19 cellular contexts compared by ENCODE assay signal in genomic region chr15:73888224-73889041, GRCh38. TPM values are rescaled to one million over a fixed set of nuclear protein-coding genes. Genes with fewer than 3 reads are reported as not detected.
DNase-seq lines count a peak whose midpoint lies in the region; ATAC-seq, FAIRE-seq and TF ChIP-seq lines count a peak whose summit lies in the region.
"Had no signal": no experiment of that assay in that cellular context is flagged by ENCODE, and none has a peak within 500 bp of the region (broad histone marks: within the 10 kb centered on the region; RNA-seq: fewer than 3 reads in every experiment).

No MANE protein-coding gene starts in this region.

- no peak for TF ChIP-seq POLR2A in K562 (conservative IDR thresholded peaks at IDR 0.05)
- no peak for TF ChIP-seq POLR2A in testis (IDR thresholded peaks at IDR 0.05)

- no peak for TF ChIP-seq RAD21 in K562 (CRISPR knock-in tag; conservative IDR thresholded peaks at IDR 0.05 in 1 of 2, IDR thresholded peaks at IDR 0.05 in 1 of 2)

- no peaks in the 10 kb centered on the region for H3K36me3 Mint-ChIP-seq in activated naive CD8-positive, alpha-beta T cell treated with anti-CD3 and anti-CD28 coated beads, Interleukin-2, amount 10 ng/mL, durations not matched to agents 7 days and 5 days
- no peaks in the 10 kb centered on the region for H3K36me3 Mint-ChIP-seq in activated naive CD8-positive, alpha-beta T cell treated with anti-CD3 and anti-CD28 coated beads for 36 hours
- H3K36me3 Mint-ChIP-seq in nephron progenitor cell (ENCODE audit: low read depth), result no peaks in the 10 kb centered on the region
- no peaks in the 10 kb centered on the region for H3K36me3 Mint-ChIP-seq in activated T-cell treated with anti-CD3 and anti-CD28 coated beads, Interleukin-2, amount 50 U/mL, for 72 hours (ENCODE audit: insufficient read depth in 2 of 2)

- H3K27ac Mint-ChIP-seq in activated naive CD8-positive, alpha-beta T cell treated with anti-CD3 and anti-CD28 coated beads, Interleukin-2, amount 10 ng/mL, durations not matched to agents 7 days and 5 days, result no peak overlapping the region
- H3K27ac Mint-ChIP-seq in activated naive CD8-positive, alpha-beta T cell treated with anti-CD3 and anti-CD28 coated beads for 36 hours, result no peak overlapping the region
- no peak overlapping the region for H3K27ac Mint-ChIP-seq in nephron progenitor cell
- no peak overlapping the region for H3K27ac Mint-ChIP-seq in activated T-cell treated with anti-CD3 and anti-CD28 coated beads, Interleukin-2, amount 50 U/mL, for 72 hours
- H3K27ac Mint-ChIP-seq: CD4-positive, alpha-beta T cell had no signal

- H4K20me1 ChIP-seq in K562 (replicated peaks; ENCODE audit: control insufficient read depth, insufficient read depth, low read length), result 0 out of 2 replicates have a peak, but pooled peaks cover 6% of the 10 kb centered on the region
- H4K20me1 ChIP-seq: BLaER1 treated with 17β-estradiol and CSF1 and Interleukin-3, amounts not matched to agents 10 nM and 100 nM had no signal

- TF ChIP-seq CTCF in K562 (IDR thresholded peaks at IDR 0.05 in 2 of 3, conservative IDR thresholded peaks at IDR 0.05 in 1 of 3; ENCODE audit: insufficient read depth in 2 of 3, low read depth in 1 of 3, low read length in 3 of 3) (no peak), testis (IDR thresholded peaks at IDR 0.05) (no peak), nephron progenitor cell (IDR thresholded peaks at IDR 0.05) (no peak)

- in situ Hi-C loops in K562 (cut with MboI), result no loop called here

- POLR2A ChIA-PET in activated naive CD8-positive, alpha-beta T cell treated with anti-CD3 and anti-CD28 coated beads, Interleukin-2, amount 10 ng/mL, durations not matched to agents 7 days and 5 days (lab: Charles Lee), result no interaction called here
- POLR2A ChIA-PET in K562 (lab: Yijun Ruan, JAX), result interaction anchor here (0.6 to 1.2 kb wide), 2 partner anchors 16 to 67 kb away, joined by 3 read pairs; no protein-coding TSS in a partner anchor

- no peaks in the 10 kb centered on the region for H3K79me2 ChIP-seq in K562 (ENCODE audit: control insufficient read depth, insufficient read depth, low read length)

- no peaks in the 10 kb centered on the region for H3K9me3 ChIP-seq in K562 (replicated peaks; ENCODE audit: control insufficient read depth, insufficient read depth, low read depth, low read length)
- H3K9me3 ChIP-seq in testis, result no peaks in the 10 kb centered on the region

- H3K4me1 ChIP-seq in K562 (replicated peaks in 1 of 2; ENCODE audit: control insufficient read depth in 2 of 2, insufficient read depth in 2 of 2, low read length in 2 of 2) (no peaks in the 10 kb centered on the region), testis (no peaks in the 10 kb centered on the region)
- H3K4me1 ChIP-seq: BLaER1 treated with 17β-estradiol and CSF1 and Interleukin-3, amounts not matched to agents 10 nM and 100 nM had no signal

- ATAC-seq in activated naive CD8-positive, alpha-beta T cell treated with anti-CD3 and anti-CD28 coated beads, Interleukin-2, amount 10 ng/mL, durations not matched to agents 7 days and 5 days (ENCODE audit: low read depth), result no peak
- no peak for ATAC-seq in K562
- ATAC-seq in activated T-cell treated with anti-CD3 and anti-CD28 coated beads, Interleukin-2, amount 50 U/mL, for 72 hours (replicated peaks in 1 of 2), result no peak
- ATAC-seq: HCT116, HepG2 had no signal

- H3K27ac ChIP-seq in K562 (ENCODE audit: extremely low read depth, low read depth, low read length) (no peak overlapping the region), testis (no peak overlapping the region)
- H3K27ac ChIP-seq: BLaER1 treated with 17β-estradiol and CSF1 and Interleukin-3, amounts not matched to agents 10 nM and 100 nM had no signal

- no peaks in the 10 kb centered on the region for H3K36me3 ChIP-seq in K562 (ENCODE audit: control insufficient read depth, insufficient read depth, low read length)
- H3K36me3 ChIP-seq in testis (ENCODE audit: low read depth, missing control alignments), result no peaks in the 10 kb centered on the region
- H3K36me3 ChIP-seq: BLaER1 treated with 17β-estradiol and CSF1 and Interleukin-3, amounts not matched to agents 10 nM and 100 nM had no signal

- no peak overlapping the region for H3K4me2 ChIP-seq in K562 (ENCODE audit: insufficient read depth, low read length)
- H3K4me2 ChIP-seq: BLaER1 treated with 17β-estradiol and CSF1 and Interleukin-3, amounts not matched to agents 10 nM and 100 nM had no signal

- peak; percentile 19 for DNase-seq in activated naive CD8-positive, alpha-beta T cell treated with anti-CD3 and anti-CD28 coated beads, Interleukin-2, amount 10 ng/mL, durations not matched to agents 7 days and 5 days
- no peak for DNase-seq in activated naive CD8-positive, alpha-beta T cell treated with anti-CD3 and anti-CD28 coated beads for 36 hours
- DNase-seq in K562 (ENCODE audit: extremely low read depth in 1 of 4, low spot score in 3 of 4), result no peak
- peak; percentile 30 for DNase-seq in islet precursor cell
- DNase-seq in testis, result peak; percentile 60
- DNase-seq in nephron progenitor cell, result no peak
- DNase-seq in activated T-cell treated with anti-CD3 and anti-CD28 coated beads, Interleukin-2, amount 50 U/mL, for 72 hours, result no peak
- DNase-seq in HK-2 (ENCODE audit: unreplicated experiment), result no peak
- DNase-seq: ACHN; Calu3; CD4-positive, alpha-beta T cell; DMS 273 treated with DMSO at 0.1 percent for 48 hours had no signal

- H3K9me1 ChIP-seq in K562 (ENCODE audit: control insufficient read depth, insufficient read depth, low read length), result no peaks in the 10 kb centered on the region

- H2AFZ ChIP-seq in K562 (ENCODE audit: low read depth, low read length), result no peak overlapping the region

- WGBS in K562 (ENCODE audit: insufficient coverage, low coverage, missing lambda C conversion rate), result 0% methylated on average over 9 of the region's 10 CpGs
- WGBS in testis, 2 donors, result 66 to 76% methylated on average over 10 of the region's 10 CpGs

- BruUV-seq in K562 (replicated peaks; lab: Mats Ljungman, UMichigan), result no TSS peak

- peaks cover 10% of the 10 kb centered on the region for H3K27me3 Mint-ChIP-seq in activated naive CD8-positive, alpha-beta T cell treated with anti-CD3 and anti-CD28 coated beads, Interleukin-2, amount 10 ng/mL, durations not matched to agents 7 days and 5 days
- H3K27me3 Mint-ChIP-seq in activated naive CD8-positive, alpha-beta T cell treated with anti-CD3 and anti-CD28 coated beads for 36 hours, result no peaks in the 10 kb centered on the region
- H3K27me3 Mint-ChIP-seq in nephron progenitor cell (ENCODE audit: low read depth, poor library complexity), result peaks cover 54% of the 10 kb centered on the region
- H3K27me3 Mint-ChIP-seq in activated T-cell treated with anti-CD3 and anti-CD28 coated beads, Interleukin-2, amount 50 U/mL, for 72 hours (ENCODE audit: low read depth), result peaks cover 5% of the 10 kb centered on the region

- CTCF ChIA-PET in K562 (lab: Yijun Ruan, JAX; ENCODE audit: low intra/inter-chr PET ratio), result no interaction called here

- TF ChIP-seq EP300 in K562 (IDR thresholded peaks at IDR 0.05; ENCODE audit: low read length), result no peak

- no peak overlapping the region for H3K4me3 Mint-ChIP-seq in activated naive CD8-positive, alpha-beta T cell treated with anti-CD3 and anti-CD28 coated beads, Interleukin-2, amount 10 ng/mL, durations not matched to agents 7 days and 5 days
- no peak overlapping the region for H3K4me3 Mint-ChIP-seq in activated naive CD8-positive, alpha-beta T cell treated with anti-CD3 and anti-CD28 coated beads for 36 hours
- no peak overlapping the region for H3K4me3 Mint-ChIP-seq in nephron progenitor cell
- no peak overlapping the region for H3K4me3 Mint-ChIP-seq in activated T-cell treated with anti-CD3 and anti-CD28 coated beads, Interleukin-2, amount 50 U/mL, for 72 hours
- H3K4me3 Mint-ChIP-seq: CD4-positive, alpha-beta T cell had no signal

- intact Hi-C loops in K562 (cut with micrococcal nuclease) (no loop called here), testis (cut with DNase I; ENCODE audit: low total_unique reads) (no loop called here)

- no peak for FAIRE-seq in K562 (lab: Jason Lieb, UNC)
- FAIRE-seq: H54, HepG2, HTR-8/SVneo had no signal

- peaks cover 2% of the 10 kb centered on the region for H3K9me3 Mint-ChIP-seq in activated naive CD8-positive, alpha-beta T cell treated with anti-CD3 and anti-CD28 coated beads, Interleukin-2, amount 10 ng/mL, durations not matched to agents 7 days and 5 days
- no peaks in the 10 kb centered on the region for H3K9me3 Mint-ChIP-seq in activated naive CD8-positive, alpha-beta T cell treated with anti-CD3 and anti-CD28 coated beads for 36 hours
- H3K9me3 Mint-ChIP-seq in nephron progenitor cell, result no peaks in the 10 kb centered on the region
- peaks cover 2% of the 10 kb centered on the region in 2 donors for H3K9me3 Mint-ChIP-seq in activated T-cell treated with anti-CD3 and anti-CD28 coated beads, Interleukin-2, amount 50 U/mL, for 72 hours
- H3K9me3 Mint-ChIP-seq: CD4-positive, alpha-beta T cell had no signal

- H3K9ac ChIP-seq in K562 (ENCODE audit: insufficient read depth in 1 of 2, low read depth in 2 of 2, low read length in 2 of 2), result no peak overlapping the region
- H3K9ac ChIP-seq: BLaER1 treated with 17β-estradiol and CSF1 and Interleukin-3, amounts not matched to agents 10 nM and 100 nM had no signal

- H3K4me1 Mint-ChIP-seq in activated naive CD8-positive, alpha-beta T cell treated with anti-CD3 and anti-CD28 coated beads, Interleukin-2, amount 10 ng/mL, durations not matched to agents 7 days and 5 days, result no peaks in the 10 kb centered on the region
- no peaks in the 10 kb centered on the region for H3K4me1 Mint-ChIP-seq in activated naive CD8-positive, alpha-beta T cell treated with anti-CD3 and anti-CD28 coated beads for 36 hours
- no peaks in the 10 kb centered on the region for H3K4me1 Mint-ChIP-seq in nephron progenitor cell
- H3K4me1 Mint-ChIP-seq in activated T-cell treated with anti-CD3 and anti-CD28 coated beads, Interleukin-2, amount 50 U/mL, for 72 hours (ENCODE audit: low read depth), result no peaks in the 10 kb centered on the region

- H3K4me3 ChIP-seq in K562, result no peak overlapping the region
- H3K4me3 ChIP-seq in testis, result no peak overlapping the region
- H3K4me3 ChIP-seq: BLaER1 treated with 17β-estradiol and CSF1 and Interleukin-3, amounts not matched to agents 10 nM and 100 nM had no signal

- no peaks in the 10 kb centered on the region; a peak in 3 of 5 replicates for H3K27me3 ChIP-seq in K562 (ENCODE audit: control insufficient read depth in 2 of 2, insufficient read depth in 2 of 2, low read length in 2 of 2)
- no peaks in the 10 kb centered on the region for H3K27me3 ChIP-seq in testis
- H3K27me3 ChIP-seq: BLaER1 treated with 17β-estradiol and CSF1 and Interleukin-3, amounts not matched to agents 10 nM and 100 nM had no signal

RNA-seq across cellular contexts. Expression of gene TBC1D21, which starts 15.1 kb away (rescaled TPM):
- total RNA-seq in activated naive CD8-positive, alpha-beta T cell treated with anti-CD3 and anti-CD28 coated beads, Interleukin-2, amount 10 ng/mL, durations not matched to agents 7 days and 5 days, result not detected
- not detected for total RNA-seq in activated naive CD8-positive, alpha-beta T cell treated with anti-CD3 and anti-CD28 coated beads for 36 hours
- not detected in 2 replicates for total RNA-seq in K562 (2011; cell fraction: chromatin; rRNA removed; ENCODE audit: low replicate concordance)
- total RNA-seq in K562 (2011; cell fraction: nucleolus; rRNA removed), result not detected in 2 replicates
- total RNA-seq in K562 (2011; cell fraction: nucleoplasm; rRNA removed), result not detected in 2 replicates
- total RNA-seq in K562 (2014; rRNA removed) (not detected in 2 replicates), K562 (2014; rRNA removed; fragmentation: Illumina TruSeq; extraction: Trizol) (not detected in 2 replicates), K562 (2015; rRNA removed; fragmentation: Illumina TruSeq; extraction: Trizol) (not detected in 2 replicates), K562 (2021) (not detected in 2 replicates), testis (10 to 100 TPM; 17.9 to 47.6 TPM)
- polyA plus RNA-seq in K562 (2011; rRNA removed) (not detected in 2 replicates), K562 (2014; fragmentation: Illumina TruSeq; extraction: Trizol) (not detected in 2 replicates), K562 (2014; fragmentation: Nextera tagmentation; extraction: Ambion mirVana) (not detected), K562 (2014; rRNA removed) (not detected in 2 replicates), testis (ENCODE audit: insufficient read depth, low read depth, low replicate concordance) (80.2 TPM)
- not detected in 2 replicates for polyA plus RNA-seq in K562 (2011; cell fraction: cytosol; rRNA removed)
- not detected in 2 replicates for polyA plus RNA-seq in K562 (2011; cell fraction: nucleus; rRNA removed)
- polyA plus RNA-seq in K562 (2012), result not detected in 2 replicates
- not detected in 2 replicates for polyA minus RNA-seq in K562 (2011; rRNA and poly(A)+ RNA removed)
- polyA minus RNA-seq in K562 (2011; cell fraction: cytosol; rRNA and poly(A)+ RNA removed), result not detected in 2 replicates
- polyA minus RNA-seq in K562 (2011; cell fraction: nucleus; rRNA and poly(A)+ RNA removed), result not detected in 2 replicates
- total RNA-seq in activated T-cell treated with anti-CD3 and anti-CD28 coated beads, Interleukin-2, amount 50 U/mL, for 72 hours, result not detected
- total RNA-seq: A172; Calu3; CD4-positive, alpha-beta T cell; Daoy; HepG2 had no signal
- polyA plus RNA-seq: HepG2 had no signal

RNA-seq across cellular contexts. Expression of gene LOXL1, which starts 37.8 kb away (rescaled TPM):
- total RNA-seq in activated naive CD8-positive, alpha-beta T cell treated with anti-CD3 and anti-CD28 coated beads, Interleukin-2, amount 10 ng/mL, durations not matched to agents 7 days and 5 days, result 10 to 100 TPM in 1 of 2 experiments, 1 to 10 TPM in 1; 8.8 to 10.5 TPM
- 1 to 10 TPM; 2.1 to 2.4 TPM for total RNA-seq in activated naive CD8-positive, alpha-beta T cell treated with anti-CD3 and anti-CD28 coated beads for 36 hours
- not detected in 2 replicates for total RNA-seq in K562 (2011; cell fraction: chromatin; rRNA removed; ENCODE audit: low replicate concordance)
- 0.33 TPM in 1 of 2 replicates, not detected in the other for total RNA-seq in K562 (2011; cell fraction: nucleolus; rRNA removed)
- total RNA-seq in K562 (2011; cell fraction: nucleoplasm; rRNA removed), result not detected in 2 replicates
- 0.14 and 0.61 TPM in 2 replicates for total RNA-seq in K562 (2014; rRNA removed)
- not detected in 2 replicates for total RNA-seq in K562 (2014; rRNA removed; fragmentation: Illumina TruSeq; extraction: Trizol)
- total RNA-seq in K562 (2015; rRNA removed; fragmentation: Illumina TruSeq; extraction: Trizol), result not detected in 2 replicates
- total RNA-seq in K562 (2021), result not detected in 2 replicates
- polyA plus RNA-seq in K562 (2011; rRNA removed), result 0.16 TPM in 1 of 2 replicates, not detected in the other
- 0.66 TPM in 1 of 2 replicates, not detected in the other for polyA plus RNA-seq in K562 (2011; cell fraction: cytosol; rRNA removed)
- polyA plus RNA-seq in K562 (2011; cell fraction: nucleus; rRNA removed), result 0.30 and 0.45 TPM in 2 replicates
- 0.18 and 1.5 TPM in 2 replicates for polyA plus RNA-seq in K562 (2012)
- polyA plus RNA-seq in K562 (2014; fragmentation: Illumina TruSeq; extraction: Trizol), result not detected in 2 replicates
- polyA plus RNA-seq in K562 (2014; fragmentation: Nextera tagmentation; extraction: Ambion mirVana), result not detected
- not detected in 2 replicates for polyA plus RNA-seq in K562 (2014; rRNA removed)
- not detected in 2 replicates for polyA minus RNA-seq in K562 (2011; rRNA and poly(A)+ RNA removed)
- polyA minus RNA-seq in K562 (2011; cell fraction: cytosol; rRNA and poly(A)+ RNA removed), result not detected in 2 replicates
- polyA minus RNA-seq in K562 (2011; cell fraction: nucleus; rRNA and poly(A)+ RNA removed), result not detected in 2 replicates
- 10 to 100 TPM; 13.9 to 14.9 TPM for total RNA-seq in testis
- polyA plus RNA-seq in testis (ENCODE audit: insufficient read depth, low read depth, low replicate concordance), result 56.8 TPM
- total RNA-seq in activated T-cell treated with anti-CD3 and anti-CD28 coated beads, Interleukin-2, amount 50 U/mL, for 72 hours, result 1 to 10 TPM; 1.9 to 2.5 TPM

Comparison
In these comparisons a context has a peak if more than half of its experiments do, and no peak if none do; other contexts are left out.
1. DNase-seq: peak in activated naive CD8-positive, alpha-beta T cell treated with anti-CD3 and anti-CD28 coated beads, Interleukin-2, amount 10 ng/mL, durations not matched to agents 7 days and 5 days (single experiment), islet precursor cell (single experiment) and testis (single experiment); none in activated naive CD8-positive, alpha-beta T cell treated with anti-CD3 and anti-CD28 coated beads for 36 hours (single experiment), K562 (0 of 4), nephron progenitor cell (single experiment), activated T-cell treated with anti-CD3 and anti-CD28 coated beads, Interleukin-2, amount 50 U/mL, for 72 hours (0 of 2) and HK-2 (single experiment).
2. RNA of gene TBC1D21, which starts 15.1 kb away (total RNA-seq): 17.9 to 47.6 TPM in testis; not detected in activated naive CD8-positive, alpha-beta T cell treated with anti-CD3 and anti-CD28 coated beads, Interleukin-2, amount 10 ng/mL, durations not matched to agents 7 days and 5 days, not detected in activated naive CD8-positive, alpha-beta T cell treated with anti-CD3 and anti-CD28 coated beads for 36 hours, not detected in K562 and not detected in activated T-cell treated with anti-CD3 and anti-CD28 coated beads, Interleukin-2, amount 50 U/mL, for 72 hours; every median in the first group is over 10 times any median in the second.